Comparison of ENCODE assay signal across 1 cellular context in genomic region chr11:12884751-12885318, GRCh38.
TF ChIP-seq lines count a peak whose summit lies in the region.

No MANE protein-coding gene starts in this region.

TF ChIP-seq in WTC11, 78 proteins besides CTCF, POLR2A, EP300 and RAD21 (continued from another document):
- TF ChIP-seq ATF2 (CRISPR knock-in tag; IDR thresholded peaks at IDR 0.05; ENCODE audit: borderline replicate concordance, low read depth), result no peak
- TF ChIP-seq SMAD4 (CRISPR knock-in tag; IDR thresholded peaks at IDR 0.05), result no peak
